ENCODE assay signal across 13 cellular contexts in genomic region chr17:17377071-17377487, GRCh38.
"Had no signal": no experiment of that assay in that cellular context is flagged by ENCODE, and none has a peak within 500 bp of the region (broad histone marks: within the 10 kb centered on the region; RNA-seq: fewer than 3 reads in every experiment).

No MANE protein-coding gene starts in this region.

- H3K36me3 Mint-ChIP-seq: activated naive CD8-positive, alpha-beta T cell treated with anti-CD3 and anti-CD28 coated beads, Interleukin-2, amount 10 ng/mL, durations not matched to agents 7 days and 5 days; natural killer cell had no signal

- H3K9me3 ChIP-seq: colonic mucosa, heart left ventricle, transverse colon had no signal

- H3K27ac Mint-ChIP-seq: activated CD8-positive, alpha-beta T cell treated with anti-CD3 and anti-CD28 coated beads for 36 hours; activated naive CD8-positive, alpha-beta T cell treated with anti-CD3 and anti-CD28 coated beads, Interleukin-2, amount 10 ng/mL, durations not matched to agents 7 days and 5 days; activated T-cell treated with anti-CD3 and anti-CD28 coated beads, Interleukin-2, amount 50 U/mL, for 72 hours; natural killer cell; stimulated activated effector memory CD8-positive, alpha-beta T cell treated with anti-CD3 and anti-CD28 coated beads, Interleukin-12 subunit alpha, Interleukin-12 subunit beta, amount 100 ng/mL, for 72 hours had no signal

- H3K4me1 ChIP-seq: colonic mucosa, transverse colon had no signal

- H3K36me3 ChIP-seq: colonic mucosa, heart left ventricle, transverse colon had no signal

- H3K9me3 Mint-ChIP-seq: activated CD8-positive, alpha-beta T cell treated with anti-CD3 and anti-CD28 coated beads for 36 hours; activated naive CD8-positive, alpha-beta T cell treated with anti-CD3 and anti-CD28 coated beads, Interleukin-2, amount 10 ng/mL, durations not matched to agents 7 days and 5 days; activated T-cell treated with anti-CD3 and anti-CD28 coated beads, Interleukin-2, amount 50 U/mL, for 72 hours; natural killer cell; stimulated activated effector memory CD8-positive, alpha-beta T cell treated with anti-CD3 and anti-CD28 coated beads, Interleukin-12 subunit alpha, Interleukin-12 subunit beta, amount 100 ng/mL, for 72 hours had no signal

- H3K4me1 Mint-ChIP-seq: stimulated activated effector memory CD8-positive, alpha-beta T cell treated with anti-CD3 and anti-CD28 coated beads, Interleukin-12 subunit alpha, Interleukin-12 subunit beta, amount 100 ng/mL, for 72 hours had no signal

- H3K27me3 ChIP-seq: colonic mucosa, heart left ventricle had no signal

- DNase-seq: activated CD4-positive, alpha-beta T cell treated with anti-CD3 and anti-CD28 coated beads for 4 hours; activated CD8-positive, alpha-beta memory T cell treated with anti-CD3 and anti-CD28 coated beads, Interleukin-2, amount 50 U/mL, for 4 hours; activated CD8-positive, alpha-beta T cell treated with anti-CD3 and anti-CD28 coated beads for 36 hours; activated naive CD8-positive, alpha-beta T cell treated with anti-CD3 and anti-CD28 coated beads, Interleukin-2, amount 10 ng/mL, durations not matched to agents 7 days and 5 days; activated T-cell treated with anti-CD3 and anti-CD28 coated beads, Interleukin-2, amount 50 U/mL, for 72 hours; colonic mucosa; foreskin melanocyte; natural killer cell; SHP77 treated with DMSO at 0.1 percent for 48 hours; transverse colon had no signal

- H3K4me3 Mint-ChIP-seq: activated CD8-positive, alpha-beta T cell treated with anti-CD3 and anti-CD28 coated beads for 36 hours; activated naive CD8-positive, alpha-beta T cell treated with anti-CD3 and anti-CD28 coated beads, Interleukin-2, amount 10 ng/mL, durations not matched to agents 7 days and 5 days; activated T-cell treated with anti-CD3 and anti-CD28 coated beads, Interleukin-2, amount 50 U/mL, for 72 hours; natural killer cell; stimulated activated effector memory CD8-positive, alpha-beta T cell treated with anti-CD3 and anti-CD28 coated beads, Interleukin-12 subunit alpha, Interleukin-12 subunit beta, amount 100 ng/mL, for 72 hours had no signal

- H3K4me3 ChIP-seq: colonic mucosa, heart left ventricle, lung, transverse colon had no signal

- H3K27me3 Mint-ChIP-seq: activated CD8-positive, alpha-beta T cell treated with anti-CD3 and anti-CD28 coated beads for 36 hours had no signal

- ATAC-seq: activated CD8-positive, alpha-beta T cell treated with anti-CD3 and anti-CD28 coated beads for 36 hours; activated T-cell treated with anti-CD3 and anti-CD28 coated beads, Interleukin-2, amount 50 U/mL, for 72 hours; natural killer cell; stimulated activated effector memory CD8-positive, alpha-beta T cell treated with anti-CD3 and anti-CD28 coated beads, Interleukin-12 subunit alpha, Interleukin-12 subunit beta, amount 100 ng/mL, for 72 hours had no signal

- H3K27ac ChIP-seq: colonic mucosa, heart left ventricle, transverse colon had no signal
